In genomic region chr15:89105147-89105546, GRCh38 we compare ENCODE assay signal across 8 cellular contexts. TPM values are rescaled to one million over a fixed set of nuclear protein-coding genes. Genes with fewer than 3 reads are reported as not detected.
DNase-seq lines count a peak whose midpoint lies in the region; ATAC-seq and TF ChIP-seq lines count a peak whose summit lies in the region.

No MANE protein-coding gene starts in this region.

- no peak for TF ChIP-seq POLR2A in right lobe of liver (IDR thresholded peaks at IDR 0.05)
- no peak for TF ChIP-seq POLR2A in upper lobe of left lung (IDR thresholded peaks at IDR 0.05)

- H3K9me3 ChIP-seq in right lobe of liver (no peaks in the 10 kb centered on the region), upper lobe of left lung (no peaks in the 10 kb centered on the region), neuronal stem cell (replicated peaks in 1 of 2; ENCODE audit: control insufficient read depth in 2 of 2, insufficient read depth in 1 of 2, low read depth in 1 of 2, low read length in 2 of 2) (no peaks in the 10 kb centered on the region)

- H3K4ac ChIP-seq in neuronal stem cell (ENCODE audit: low read length), result no peak overlapping the region

- peak overlapping the region; percentile 25 for H3K27ac ChIP-seq in cingulate gyrus (ENCODE audit: low read depth, low read length)
- H3K27ac ChIP-seq in right lobe of liver, result peak overlapping the region; percentile 4 to 76 (median 66)
- peak overlapping the region; percentile 53 to 75 (median 64) for H3K27ac ChIP-seq in upper lobe of left lung
- no peak overlapping the region for H3K27ac ChIP-seq in neuronal stem cell (replicated peaks; ENCODE audit: low read length)

- no peak overlapping the region for H3K9ac ChIP-seq in neuronal stem cell (ENCODE audit: low read depth, low read length, poor library complexity)

- H3K4me2 ChIP-seq in neuronal stem cell (ENCODE audit: insufficient read depth, low read length, poor library complexity, severe bottlenecking), result no peak overlapping the region

- H2BK12ac ChIP-seq in neuronal stem cell (ENCODE audit: low read length), result no peak overlapping the region

- DNase-seq in right lobe of liver (no peak), upper lobe of left lung (no peak), left colon (no peak), NCI-H1417 (lab: John Stamatoyannopoulos, UW) (no peak), neuronal stem cell (ENCODE audit: low spot score) (no peak)
- no peak for DNase-seq in activated effector memory CD4-positive, alpha-beta T cell treated with Interleukin-2 at 50 U/mL for 16 hours

- intact Hi-C loops in right lobe of liver (cut with DNase I) (no loop called here), left colon (cut with DNase I, micrococcal nuclease) (no loop called here)

- H3K4me1 ChIP-seq in right lobe of liver, result peaks cover 0 to 57% (median 15%) of the 10 kb centered on the region in 4 donors
- H3K4me1 ChIP-seq in upper lobe of left lung, result peaks cover 38 to 68% (median 50%) of the 10 kb centered on the region in 4 donors
- no peaks in the 10 kb centered on the region for H3K4me1 ChIP-seq in neuronal stem cell (ENCODE audit: control insufficient read depth in 2 of 2, insufficient read depth in 1 of 2, low read depth in 1 of 2, low read length in 2 of 2)

- ATAC-seq in right lobe of liver (peak in 1 of 4 donors; percentile 24), upper lobe of left lung (ENCODE audit: low FRiP score in 2 of 2) (no peak), left colon (no peak)

- no peak overlapping the region for H2AK5ac ChIP-seq in neuronal stem cell (ENCODE audit: low read depth, low read length)

- H3K4me3 ChIP-seq in right lobe of liver (no peak overlapping the region), upper lobe of left lung (no peak overlapping the region), neuronal stem cell (ENCODE audit: low read length in 2 of 2) (no peak overlapping the region)

- no peak overlapping the region for H3K18ac ChIP-seq in neuronal stem cell (ENCODE audit: low read length)

- H2BK5ac ChIP-seq in neuronal stem cell (ENCODE audit: low read length), result no peak overlapping the region

- H4K91ac ChIP-seq in neuronal stem cell (ENCODE audit: low read depth, low read length, poor library complexity), result no peak overlapping the region

- 13% methylated on average over 4 of the region's 4 CpGs for WGBS in right lobe of liver (ENCODE audit: insufficient coverage, low coverage, low lambda C conversion rate, missing lambda C conversion rate)
- WGBS in upper lobe of left lung, 2 donors, result 37 to 62% methylated on average over 4 of the region's 4 CpGs
- WGBS in neuronal stem cell (ENCODE audit: extremely low coverage in 2 of 2, insufficient read length in 2 of 2, insufficient replicate concordance in 1 of 2), 2 donors, result no CpG with 5 or more reads among the region's 4 CpGs

- H3K27me3 ChIP-seq in right lobe of liver (no peaks in the 10 kb centered on the region), upper lobe of left lung (no peaks in the 10 kb centered on the region), neuronal stem cell (ENCODE audit: control insufficient read depth in 3 of 3, insufficient read depth in 3 of 3, low read depth in 1 of 3, low read length in 3 of 3) (no peaks in the 10 kb centered on the region)

- no peak overlapping the region for H2AFZ ChIP-seq in neuronal stem cell (ENCODE audit: low read length)

- peaks cover 0 to 6% (median 2%) of the 10 kb centered on the region in 4 donors for H3K36me3 ChIP-seq in right lobe of liver
- H3K36me3 ChIP-seq in upper lobe of left lung, result peaks cover 0 to 4% (median 1%) of the 10 kb centered on the region in 4 donors
- peaks cover 0 to 15% of the 10 kb centered on the region in 2 donors for H3K36me3 ChIP-seq in neuronal stem cell (replicated peaks in 1 of 2; ENCODE audit: control insufficient read depth in 2 of 2, insufficient read depth in 2 of 2, low read length in 2 of 2)

- TF ChIP-seq EP300 in Ishikawa (IDR thresholded peaks at IDR 0.05; ENCODE audit: borderline replicate concordance) (no peak), upper lobe of left lung (IDR thresholded peaks at IDR 0.05) (peak in 1 of 4 donors; percentile 49)

- no peak for TF ChIP-seq RAD21 in Ishikawa (IDR thresholded peaks at IDR 0.05; ENCODE audit: low read depth)

- H2BK15ac ChIP-seq in neuronal stem cell (ENCODE audit: low read length), result no peak overlapping the region

- no peak overlapping the region for H2BK120ac ChIP-seq in neuronal stem cell (ENCODE audit: low read depth, low read length)

- H3K79me1 ChIP-seq in neuronal stem cell (ENCODE audit: low read depth, low read length), result no peaks in the 10 kb centered on the region

- no peak overlapping the region for H3K14ac ChIP-seq in neuronal stem cell (ENCODE audit: low read length)

- TF ChIP-seq CTCF in right lobe of liver (IDR thresholded peaks at IDR 0.05) (no peak), upper lobe of left lung (IDR thresholded peaks at IDR 0.05) (no peak)

- no peak overlapping the region for H4K8ac ChIP-seq in neuronal stem cell (ENCODE audit: low read depth, low read length)

- no peak overlapping the region for H3K23ac ChIP-seq in neuronal stem cell (ENCODE audit: low read depth, low read length, poor library complexity)

TF ChIP-seq in Ishikawa, 13 proteins besides CTCF, POLR2A, EP300 and RAD21:
- TF ChIP-seq TEAD4 (IDR thresholded peaks at IDR 0.05) (peak; percentile 36; the same call in 1 of the 2 replicates), FOXM1 (IDR thresholded peaks at IDR 0.05; ENCODE audit: borderline replicate concordance, low read depth) (no peak)
TF ChIP-seq in Ishikawa: peak in this region for 1.

RNA-seq across cellular contexts. Expression of gene ABHD2, which starts 16.9 kb away (rescaled TPM):
- total RNA-seq in right lobe of liver, result 100 to 1,000 TPM; 136 to 392 (median 315) TPM
- total RNA-seq in upper lobe of left lung, result 100 to 1,000 TPM in 5 of 6 donors, 10 to 100 TPM in 1; 84.1 to 230 (median 174) TPM
- total RNA-seq in left colon, result 100 to 1,000 TPM; 100 to 112 TPM
- polyA plus RNA-seq in neuronal stem cell (2013, experiment 1 of 2), result 7.2 TPM
- polyA plus RNA-seq in neuronal stem cell (2013, experiment 2 of 2), result 7.2 TPM
